29 cellular contexts compared by ENCODE assay signal in the genomic region with DNA sequence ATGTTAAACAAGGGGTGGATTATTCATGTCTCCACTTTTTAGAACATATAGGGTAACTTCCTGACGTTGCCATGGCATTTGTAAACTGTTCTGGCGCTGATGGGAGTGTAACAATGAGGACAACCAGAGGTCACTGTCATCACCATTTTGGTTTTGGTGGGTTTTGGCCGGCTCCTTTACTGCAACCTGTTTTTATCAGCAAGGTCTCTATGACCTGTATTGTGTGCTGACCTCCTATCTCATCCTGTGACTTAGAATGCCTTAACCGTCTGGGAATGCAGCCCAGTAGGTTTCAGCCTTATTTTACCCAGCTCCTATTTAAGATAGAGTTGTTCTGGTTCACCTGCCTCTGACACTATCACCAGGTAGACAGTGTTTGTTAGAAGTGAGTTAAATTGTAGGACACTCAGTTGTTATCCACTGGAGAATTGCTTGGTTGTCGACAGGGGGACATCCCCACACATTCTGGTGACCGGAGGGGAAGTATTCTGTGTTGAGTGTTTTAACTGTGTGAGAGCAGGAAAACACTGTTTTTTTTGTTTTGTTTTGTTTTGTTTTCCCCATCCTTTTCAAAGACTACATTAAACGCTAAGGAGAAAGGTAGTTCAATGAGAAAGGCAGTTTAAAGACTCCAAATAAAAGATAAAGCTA. TPM values are rescaled to one million over a fixed set of nuclear protein-coding genes. Genes with fewer than 3 reads are reported as not detected.
A peak's percentile ranks its signal among the peaks of the same experiment; 100 is the strongest.
DNase-seq lines count a peak whose midpoint lies in the region; ATAC-seq and TF ChIP-seq lines count a peak whose summit lies in the region.
"Had no signal": no experiment of that assay in that cellular context is flagged by ENCODE, and none has a peak within 500 bp of the region (broad histone marks: within the 10 kb centered on the region; RNA-seq: fewer than 3 reads in every experiment).

No MANE protein-coding gene starts in this region.

- TF ChIP-seq CTCF in PC-9 (conservative IDR thresholded peaks at IDR 0.05) (no peak), endothelial cell (IDR thresholded peaks at IDR 0.05; ENCODE audit: unreplicated experiment) (no peak), neural progenitor cell (IDR thresholded peaks at IDR 0.05) (no peak)

- H3K27me3 ChIP-seq in PC-9 (ENCODE audit: insufficient read depth, low read depth) (no peaks in the 10 kb centered on the region), neural progenitor cell (no peaks in the 10 kb centered on the region)
- H3K27me3 ChIP-seq: BE2C, heart right ventricle, pancreas, transverse colon had no signal

- peaks cover 35% of the 10 kb centered on the region for H3K4me1 ChIP-seq in PC-9 (replicated peaks; ENCODE audit: insufficient read depth)
- no peaks in the 10 kb centered on the region for H3K4me1 ChIP-seq in neural progenitor cell
- H3K4me1 ChIP-seq: A549, BE2C, pancreas, transverse colon had no signal

- H3K4me2 ChIP-seq in PC-9 (peak overlapping the region; percentile 57), neural progenitor cell (no peak overlapping the region)
- H3K4me2 ChIP-seq: A549 had no signal

- POLR2A ChIA-PET in PC-9 (lab: Charles Lee; ENCODE audit: unreplicated experiment), result interaction anchor here (0.6 to 2.5 kb wide), 9 partner anchors 8 to 836 kb away, joined by 3 to 38 read pairs (median 5); a partner anchor contains a TSS

- H3K4me1 Mint-ChIP-seq in endothelial cell (ENCODE audit: unreplicated experiment) (peaks cover 16% of the 10 kb centered on the region), neural progenitor cell (peaks cover 46% of the 10 kb centered on the region)
- H3K4me1 Mint-ChIP-seq: activated CD4-positive, alpha-beta T cell treated with anti-CD3 and anti-CD28 coated beads, Interleukin-2, amount 10 ng/mL, durations not matched to agents 24 days and 14 days; naive thymus-derived CD8-positive, alpha-beta T cell had no signal

- H3K9me3 Mint-ChIP-seq in endothelial cell (ENCODE audit: unreplicated experiment) (no peaks in the 10 kb centered on the region), neural progenitor cell (no peaks in the 10 kb centered on the region)
- H3K9me3 Mint-ChIP-seq: activated CD4-positive, alpha-beta T cell treated with anti-CD3 and anti-CD28 coated beads, Interleukin-2, amount 10 ng/mL, durations not matched to agents 24 days and 14 days; naive thymus-derived CD8-positive, alpha-beta T cell; T-helper 2 cell treated with Interferon-gamma antibody and Interleukin-4, amounts not matched to agents 5 μg/mL and 100 μg/mL, for 36 hours had no signal

- TSS peak; percentile 98 for BruUV-seq in PC-9 (replicated peaks; lab: Mats Ljungman, UMichigan)

- peaks cover 21% of the 10 kb centered on the region; the same call in 1 of the 2 replicates for H3F3A ChIP-seq in PC-9 (ENCODE audit: insufficient read depth, low read depth)
- no peaks in the 10 kb centered on the region for H3F3A ChIP-seq in neural progenitor cell (ENCODE audit: low read depth)

- H3K27ac Mint-ChIP-seq in endothelial cell (ENCODE audit: unreplicated experiment) (peak overlapping the region; percentile 73), neural progenitor cell (peak overlapping the region; percentile 59)
- H3K27ac Mint-ChIP-seq: activated CD4-positive, alpha-beta T cell treated with anti-CD3 and anti-CD28 coated beads, Interleukin-2, amount 10 ng/mL, durations not matched to agents 24 days and 14 days; T-helper 2 cell treated with Interferon-gamma antibody and Interleukin-4, amounts not matched to agents 5 μg/mL and 100 μg/mL, for 36 hours had no signal

- peak overlapping the region; percentile 52 for H3K4me3 Mint-ChIP-seq in endothelial cell (ENCODE audit: unreplicated experiment)
- no peak overlapping the region for H3K4me3 Mint-ChIP-seq in neural progenitor cell
- H3K4me3 Mint-ChIP-seq: activated CD4-positive, alpha-beta T cell treated with anti-CD3 and anti-CD28 coated beads, Interleukin-2, amount 10 ng/mL, durations not matched to agents 24 days and 14 days; naive thymus-derived CD8-positive, alpha-beta T cell; T-helper 2 cell treated with Interferon-gamma antibody and Interleukin-4, amounts not matched to agents 5 μg/mL and 100 μg/mL, for 36 hours had no signal

- H3K36me3 ChIP-seq in PC-9 (ENCODE audit: low read depth), result no peaks in the 10 kb centered on the region
- no peaks in the 10 kb centered on the region for H3K36me3 ChIP-seq in neural progenitor cell
- H3K36me3 ChIP-seq: BE2C, heart right ventricle, pancreas, transverse colon had no signal

- ATAC-seq in GM18520 (IDR thresholded peaks at IDR 0.05; ENCODE audit: unreplicated experiment) (no peak), HG03521 (IDR thresholded peaks at IDR 0.05; ENCODE audit: unreplicated experiment) (no peak)
- ATAC-seq: heart right ventricle; HepG2; naive thymus-derived CD8-positive, alpha-beta T cell; Right ventricle myocardium inferior had no signal

- H3K27ac ChIP-seq in PC-9, result peak overlapping the region; percentile 52
- no peak overlapping the region for H3K27ac ChIP-seq in neural progenitor cell
- H3K27ac ChIP-seq: A549, epithelial cell of prostate, transverse colon, VCaP had no signal

- in situ Hi-C loops in Caki2 (cut with HindIII; ENCODE audit: low pct_unique_long_range_greater_than_20kb, low sequenced_read_pairs), result loop anchor here (25.0 kb wide), 1 partner anchor 492 kb away; no protein-coding TSS in a partner anchor

- H3K36me3 Mint-ChIP-seq in endothelial cell (ENCODE audit: low read depth, unreplicated experiment) (no peaks in the 10 kb centered on the region), neural progenitor cell (no peaks in the 10 kb centered on the region)
- H3K36me3 Mint-ChIP-seq: naive thymus-derived CD8-positive, alpha-beta T cell had no signal

- H3K9me3 ChIP-seq in PC-9 (ENCODE audit: insufficient read depth, low read depth), result no peaks in the 10 kb centered on the region; the same call in 1 of the 2 replicates
- no peaks in the 10 kb centered on the region for H3K9me3 ChIP-seq in neural progenitor cell (ENCODE audit: low read depth)
- H3K9me3 ChIP-seq: A549, BE2C, heart right ventricle, pancreas, transverse colon had no signal

- CTCF ChIA-PET in PC-9 (lab: Charles Lee), result interaction anchor here (0.8 to 1.1 kb wide), 2 partner anchors 15 to 36 kb away, joined by 3 to 10 read pairs; no protein-coding TSS in a partner anchor

- H3K79me2 ChIP-seq in PC-9 (ENCODE audit: low read depth) (no peaks in the 10 kb centered on the region), neural progenitor cell (ENCODE audit: low read depth) (no peaks in the 10 kb centered on the region)

- H3K9ac ChIP-seq in neural progenitor cell, result no peak overlapping the region

- H3K27me3 Mint-ChIP-seq in endothelial cell (ENCODE audit: unreplicated experiment) (peaks cover 4% of the 10 kb centered on the region), neural progenitor cell (ENCODE audit: insufficient read depth, low read depth) (no peaks in the 10 kb centered on the region)

- H2AFZ ChIP-seq in PC-9, result peak overlapping the region; percentile 25
- peak overlapping the region; percentile 24 for H2AFZ ChIP-seq in neural progenitor cell (replicated peaks)

- H4K20me1 ChIP-seq in PC-9 (ENCODE audit: insufficient read depth) (no peaks in the 10 kb centered on the region), neural progenitor cell (ENCODE audit: low read depth) (no peaks in the 10 kb centered on the region)

- DNase-seq in Caki2 (ENCODE audit: low read depth) (peak; percentile 55), PC-9 (peak; percentile 74 to 79), endothelial cell (ENCODE audit: low spot score) (peak; percentile 4), neural progenitor cell (ENCODE audit: low spot score) (no peak), NCI-H69 (lab: John Stamatoyannopoulos, UW) (no peak), NCI-H1048 (lab: John Stamatoyannopoulos, UW) (no peak)
- DNase-seq: activated CD4-positive, alpha-beta T cell treated with anti-CD3 and anti-CD28 coated beads, Interleukin-2, amount 10 ng/mL, durations not matched to agents 24 days and 14 days; activated naive CD4-positive, alpha-beta T cell treated with Interleukin-2 at 50 U/mL for 16 hours; activated T-cell treated with anti-CD3 and anti-CD28 coated beads, Interleukin-2, amount 50 U/mL, for 48 hours; amniotic stem cell; BE2C; heart right ventricle; midbrain; naive thymus-derived CD8-positive, alpha-beta T cell; NCI-H1417; NCI-H2081 treated with DMSO at 0.1 percent for 48 hours; NCI-H345; NCI-H82; OCI-M1; pancreas; transverse colon had no signal

- intact Hi-C loops in PC-9 (cut with micrococcal nuclease; ENCODE audit: unreplicated experiment), result loop anchor here (1.0 to 2.0 kb wide), 2 partner anchors 24 to 37 kb away; a partner anchor contains a TSS

- peak overlapping the region; percentile 4; the same call in 1 of the 2 replicates for H3K4me3 ChIP-seq in PC-9
- H3K4me3 ChIP-seq in neural progenitor cell, result no peak overlapping the region
- H3K4me3 ChIP-seq: A549, heart right ventricle, pancreas, transverse colon had no signal

- H3K9me2 ChIP-seq in PC-9 (ENCODE audit: insufficient read depth), result no peaks in the 10 kb centered on the region

RNA-seq across cellular contexts. Expression of a gene that starts 36.9 kb away (rescaled TPM):
- 33.2 and 55.8 TPM in 2 replicates for total RNA-seq in Caki2 (2014; rRNA removed; shearing (Covaris generic); ENCODE audit: low replicate concordance)
- total RNA-seq in PC-9 (2021) (119 and 138 TPM in 2 replicates), endothelial cell (ENCODE audit: unreplicated experiment) (89.0 TPM), neural progenitor cell (ENCODE audit: low replicate concordance) (18.0 and 26.6 TPM in 2 replicates)

Comparison
In these comparisons a context has a peak if more than half of its experiments do, and no peak if none do; other contexts are left out.
1. DNase-seq: peak in Caki2 (single experiment), PC-9 (2 of 2) and endothelial cell (single experiment); none in neural progenitor cell (single experiment), NCI-H69 (single experiment) and NCI-H1048 (single experiment).